Comparison of ENCODE assay signal across 1 cellular context in genomic region chr3:129323651-129324294, GRCh38.
A peak's percentile ranks its signal among the peaks of the same experiment; 100 is the strongest.
TF ChIP-seq lines count a peak whose summit lies in the region.

No MANE protein-coding gene starts in this region.

TF ChIP-seq in HepG2, 621 proteins besides CTCF, POLR2A, EP300 and RAD21 (continued from another document and continues in another):
- TF ChIP-seq POLR2AphosphoS2 (IDR thresholded peaks at IDR 0.05; ENCODE audit: low read depth, low read length) = no peak
- no peak for TF ChIP-seq ZNF205 (CRISPR knock-in tag; IDR thresholded peaks at IDR 0.05)
- no peak for TF ChIP-seq MTA1 (CRISPR knock-in tag; IDR thresholded peaks at IDR 0.05; ENCODE audit: borderline replicate concordance)
- TF ChIP-seq ATF4 (CRISPR knock-in tag; IDR thresholded peaks at IDR 0.05) = no peak
- TF ChIP-seq ZBTB38 (CRISPR knock-in tag; IDR thresholded peaks at IDR 0.05) = no peak
- no peak for TF ChIP-seq RELA (CRISPR knock-in tag; IDR thresholded peaks at IDR 0.05)
- TF ChIP-seq, protein P1, sequence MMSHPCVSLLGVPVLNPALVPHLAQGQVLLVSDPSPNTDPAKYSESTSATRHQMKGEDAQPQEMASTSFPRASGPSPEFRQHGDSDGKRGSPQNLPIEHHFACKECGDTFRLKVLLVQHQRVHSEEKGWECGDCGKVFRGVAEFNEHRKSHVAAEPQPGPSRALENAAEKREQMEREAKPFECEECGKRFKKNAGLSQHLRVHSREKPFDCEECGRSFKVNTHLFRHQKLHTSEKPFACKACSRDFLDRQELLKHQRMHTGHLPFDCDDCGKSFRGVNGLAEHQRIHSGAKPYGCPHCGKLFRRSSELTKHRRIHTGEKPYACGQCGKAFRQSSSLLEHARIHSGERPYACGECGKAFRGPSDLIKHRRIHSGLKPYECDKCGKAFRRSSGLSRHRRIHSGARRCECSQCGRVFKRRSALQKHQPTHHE (CRISPR knock-in tag; IDR thresholded peaks at IDR 0.05; ENCODE audit: borderline replicate concordance) = no peak
- no peak for TF ChIP-seq FOXP4 (CRISPR knock-in tag; IDR thresholded peaks at IDR 0.05)
- no peak for TF ChIP-seq NFIC (IDR thresholded peaks at IDR 0.05; ENCODE audit: low read length)
- peak; percentile 50 for TF ChIP-seq XRCC5 (optimal IDR thresholded peaks at IDR 0.05; ENCODE audit: low read length)
- TF ChIP-seq ARID4A (CRISPR knock-in tag; IDR thresholded peaks at IDR 0.05; ENCODE audit: borderline replicate concordance) = peak; percentile 25; the same call in 1 of the 2 replicates
- no peak for TF ChIP-seq TAF1 (CRISPR knock-in tag; IDR thresholded peaks at IDR 0.05)
- TF ChIP-seq ZNF24 (IDR thresholded peaks at IDR 0.05) = no peak
- TF ChIP-seq ZNF644 (CRISPR knock-in tag; IDR thresholded peaks at IDR 0.05; ENCODE audit: low read depth) = no peak
- TF ChIP-seq ZFP36 (IDR thresholded peaks at IDR 0.05; ENCODE audit: borderline replicate concordance, low read depth, low read length, partially characterized antibody) = no peak
- no peak for TF ChIP-seq SIX4 (CRISPR knock-in tag; IDR thresholded peaks at IDR 0.05)
- no peak for TF ChIP-seq FOXO1 (CRISPR knock-in tag; IDR thresholded peaks at IDR 0.05)
- TF ChIP-seq TCF7 (IDR thresholded peaks at IDR 0.05; ENCODE audit: low read depth) = no peak
- no peak for TF ChIP-seq HNF1B (CRISPR knock-in tag; IDR thresholded peaks at IDR 0.05)
- TF ChIP-seq, protein P2, sequence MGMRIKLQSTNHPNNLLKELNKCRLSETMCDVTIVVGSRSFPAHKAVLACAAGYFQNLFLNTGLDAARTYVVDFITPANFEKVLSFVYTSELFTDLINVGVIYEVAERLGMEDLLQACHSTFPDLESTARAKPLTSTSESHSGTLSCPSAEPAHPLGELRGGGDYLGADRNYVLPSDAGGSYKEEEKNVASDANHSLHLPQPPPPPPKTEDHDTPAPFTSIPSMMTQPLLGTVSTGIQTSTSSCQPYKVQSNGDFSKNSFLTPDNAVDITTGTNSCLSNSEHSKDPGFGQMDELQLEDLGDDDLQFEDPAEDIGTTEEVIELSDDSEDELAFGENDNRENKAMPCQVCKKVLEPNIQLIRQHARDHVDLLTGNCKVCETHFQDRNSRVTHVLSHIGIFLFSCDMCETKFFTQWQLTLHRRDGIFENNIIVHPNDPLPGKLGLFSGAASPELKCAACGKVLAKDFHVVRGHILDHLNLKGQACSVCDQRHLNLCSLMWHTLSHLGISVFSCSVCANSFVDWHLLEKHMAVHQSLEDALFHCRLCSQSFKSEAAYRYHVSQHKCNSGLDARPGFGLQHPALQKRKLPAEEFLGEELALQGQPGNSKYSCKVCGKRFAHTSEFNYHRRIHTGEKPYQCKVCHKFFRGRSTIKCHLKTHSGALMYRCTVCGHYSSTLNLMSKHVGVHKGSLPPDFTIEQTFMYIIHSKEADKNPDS (CRISPR knock-in tag; IDR thresholded peaks at IDR 0.05) = no peak
- TF ChIP-seq, protein P3, sequence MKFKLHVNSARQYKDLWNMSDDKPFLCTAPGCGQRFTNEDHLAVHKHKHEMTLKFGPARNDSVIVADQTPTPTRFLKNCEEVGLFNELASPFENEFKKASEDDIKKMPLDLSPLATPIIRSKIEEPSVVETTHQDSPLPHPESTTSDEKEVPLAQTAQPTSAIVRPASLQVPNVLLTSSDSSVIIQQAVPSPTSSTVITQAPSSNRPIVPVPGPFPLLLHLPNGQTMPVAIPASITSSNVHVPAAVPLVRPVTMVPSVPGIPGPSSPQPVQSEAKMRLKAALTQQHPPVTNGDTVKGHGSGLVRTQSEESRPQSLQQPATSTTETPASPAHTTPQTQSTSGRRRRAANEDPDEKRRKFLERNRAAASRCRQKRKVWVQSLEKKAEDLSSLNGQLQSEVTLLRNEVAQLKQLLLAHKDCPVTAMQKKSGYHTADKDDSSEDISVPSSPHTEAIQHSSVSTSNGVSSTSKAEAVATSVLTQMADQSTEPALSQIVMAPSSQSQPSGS (CRISPR knock-in tag; IDR thresholded peaks at IDR 0.05) = no peak
- no peak for TF ChIP-seq ZNF30 (CRISPR knock-in tag; IDR thresholded peaks at IDR 0.05)
- no peak for TF ChIP-seq ZNF20 (CRISPR knock-in tag; IDR thresholded peaks at IDR 0.05)
- TF ChIP-seq, protein P4, sequence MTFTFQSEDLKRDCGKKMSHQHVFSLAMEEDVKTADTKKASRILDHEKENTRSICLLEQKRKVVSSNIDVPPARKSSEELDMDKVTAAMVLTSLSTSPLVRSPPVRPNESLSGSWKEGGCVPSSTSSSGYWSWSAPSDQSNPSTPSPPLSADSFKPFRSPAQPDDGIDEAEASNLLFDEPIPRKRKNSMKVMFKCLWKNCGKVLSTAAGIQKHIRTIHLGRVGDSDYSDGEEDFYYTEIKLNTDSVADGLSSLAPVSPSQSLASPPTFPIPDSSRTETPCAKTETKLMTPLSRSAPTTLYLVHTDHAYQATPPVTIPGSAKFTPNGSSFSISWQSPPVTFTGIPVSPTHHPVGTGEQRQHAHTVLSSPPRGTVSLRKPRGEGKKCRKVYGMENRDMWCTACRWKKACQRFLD (CRISPR knock-in tag; IDR thresholded peaks at IDR 0.05; ENCODE audit: borderline replicate concordance) = no peak
- TF ChIP-seq SRSF1 (optimal IDR thresholded peaks at IDR 0.05; ENCODE audit: low read depth, low read length) = no peak
- TF ChIP-seq MAFF (IDR thresholded peaks at IDR 0.05; ENCODE audit: low read depth, low read length) = no peak
- no peak for TF ChIP-seq ZNF619 (CRISPR knock-in tag; IDR thresholded peaks at IDR 0.05)
- TF ChIP-seq NR2F6 (IDR thresholded peaks at IDR 0.05) = no peak
- peak; percentile 63; the same call in 1 of the 2 replicates for TF ChIP-seq NR2F6 (CRISPR knock-in tag; IDR thresholded peaks at IDR 0.05)
- TF ChIP-seq ZNF274 (CRISPR knock-in tag; IDR thresholded peaks at IDR 0.05) = no peak
- TF ChIP-seq THYN1 (CRISPR knock-in tag; IDR thresholded peaks at IDR 0.05; ENCODE audit: borderline replicate concordance, low read depth) = no peak
- peak; percentile 33; the same call in 1 of the 2 replicates for TF ChIP-seq KAT7 (CRISPR knock-in tag; IDR thresholded peaks at IDR 0.05; ENCODE audit: borderline replicate concordance)
- TF ChIP-seq, protein P5, sequence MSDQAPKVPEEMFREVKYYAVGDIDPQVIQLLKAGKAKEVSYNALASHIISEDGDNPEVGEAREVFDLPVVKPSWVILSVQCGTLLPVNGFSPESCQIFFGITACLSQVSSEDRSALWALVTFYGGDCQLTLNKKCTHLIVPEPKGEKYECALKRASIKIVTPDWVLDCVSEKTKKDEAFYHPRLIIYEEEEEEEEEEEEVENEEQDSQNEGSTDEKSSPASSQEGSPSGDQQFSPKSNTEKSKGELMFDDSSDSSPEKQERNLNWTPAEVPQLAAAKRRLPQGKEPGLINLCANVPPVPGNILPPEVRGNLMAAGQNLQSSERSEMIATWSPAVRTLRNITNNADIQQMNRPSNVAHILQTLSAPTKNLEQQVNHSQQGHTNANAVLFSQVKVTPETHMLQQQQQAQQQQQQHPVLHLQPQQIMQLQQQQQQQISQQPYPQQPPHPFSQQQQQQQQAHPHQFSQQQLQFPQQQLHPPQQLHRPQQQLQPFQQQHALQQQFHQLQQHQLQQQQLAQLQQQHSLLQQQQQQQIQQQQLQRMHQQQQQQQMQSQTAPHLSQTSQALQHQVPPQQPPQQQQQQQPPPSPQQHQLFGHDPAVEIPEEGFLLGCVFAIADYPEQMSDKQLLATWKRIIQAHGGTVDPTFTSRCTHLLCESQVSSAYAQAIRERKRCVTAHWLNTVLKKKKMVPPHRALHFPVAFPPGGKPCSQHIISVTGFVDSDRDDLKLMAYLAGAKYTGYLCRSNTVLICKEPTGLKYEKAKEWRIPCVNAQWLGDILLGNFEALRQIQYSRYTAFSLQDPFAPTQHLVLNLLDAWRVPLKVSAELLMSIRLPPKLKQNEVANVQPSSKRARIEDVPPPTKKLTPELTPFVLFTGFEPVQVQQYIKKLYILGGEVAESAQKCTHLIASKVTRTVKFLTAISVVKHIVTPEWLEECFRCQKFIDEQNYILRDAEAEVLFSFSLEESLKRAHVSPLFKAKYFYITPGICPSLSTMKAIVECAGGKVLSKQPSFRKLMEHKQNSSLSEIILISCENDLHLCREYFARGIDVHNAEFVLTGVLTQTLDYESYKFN (CRISPR knock-in tag; conservative IDR thresholded peaks at IDR 0.05) = 0 out of 2 replicates have a peak, but pooled peaks have one; percentile 24
- TF ChIP-seq ZNF773 (CRISPR knock-in tag; IDR thresholded peaks at IDR 0.05; ENCODE audit: borderline replicate concordance) = no peak
- TF ChIP-seq FUBP1 (CRISPR knock-in tag; IDR thresholded peaks at IDR 0.05; ENCODE audit: borderline replicate concordance) = no peak
- no peak for TF ChIP-seq ZC3H13 (CRISPR knock-in tag; IDR thresholded peaks at IDR 0.05)
- TF ChIP-seq ZKSCAN5 (CRISPR knock-in tag; IDR thresholded peaks at IDR 0.05) = no peak
- TF ChIP-seq IRF2 (CRISPR knock-in tag; IDR thresholded peaks at IDR 0.05) = no peak
- peak; percentile 24; the same call in 1 of the 2 replicates for TF ChIP-seq SPEN (CRISPR knock-in tag; IDR thresholded peaks at IDR 0.05; ENCODE audit: low read depth)
- no peak for TF ChIP-seq RBM39 (IDR thresholded peaks at IDR 0.05; ENCODE audit: low read depth, low read length, poor library complexity, severe bottlenecking)
- TF ChIP-seq, protein P6, sequence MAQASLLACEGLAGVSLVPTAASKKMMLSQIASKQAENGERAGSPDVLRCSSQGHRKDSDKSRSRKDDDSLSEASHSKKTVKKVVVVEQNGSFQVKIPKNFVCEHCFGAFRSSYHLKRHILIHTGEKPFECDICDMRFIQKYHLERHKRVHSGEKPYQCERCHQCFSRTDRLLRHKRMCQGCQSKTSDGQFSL (CRISPR knock-in tag; IDR thresholded peaks at IDR 0.05) = no peak
- TF ChIP-seq MIER3 (CRISPR knock-in tag; IDR thresholded peaks at IDR 0.05; ENCODE audit: borderline replicate concordance) = no peak
- TF ChIP-seq KMT2A (CRISPR knock-in tag; IDR thresholded peaks at IDR 0.05) = no peak
- TF ChIP-seq ZNF510 (CRISPR knock-in tag; IDR thresholded peaks at IDR 0.05; ENCODE audit: low read depth) = no peak
